ENCODE assay signal across 1 cellular context in the genomic region with DNA sequence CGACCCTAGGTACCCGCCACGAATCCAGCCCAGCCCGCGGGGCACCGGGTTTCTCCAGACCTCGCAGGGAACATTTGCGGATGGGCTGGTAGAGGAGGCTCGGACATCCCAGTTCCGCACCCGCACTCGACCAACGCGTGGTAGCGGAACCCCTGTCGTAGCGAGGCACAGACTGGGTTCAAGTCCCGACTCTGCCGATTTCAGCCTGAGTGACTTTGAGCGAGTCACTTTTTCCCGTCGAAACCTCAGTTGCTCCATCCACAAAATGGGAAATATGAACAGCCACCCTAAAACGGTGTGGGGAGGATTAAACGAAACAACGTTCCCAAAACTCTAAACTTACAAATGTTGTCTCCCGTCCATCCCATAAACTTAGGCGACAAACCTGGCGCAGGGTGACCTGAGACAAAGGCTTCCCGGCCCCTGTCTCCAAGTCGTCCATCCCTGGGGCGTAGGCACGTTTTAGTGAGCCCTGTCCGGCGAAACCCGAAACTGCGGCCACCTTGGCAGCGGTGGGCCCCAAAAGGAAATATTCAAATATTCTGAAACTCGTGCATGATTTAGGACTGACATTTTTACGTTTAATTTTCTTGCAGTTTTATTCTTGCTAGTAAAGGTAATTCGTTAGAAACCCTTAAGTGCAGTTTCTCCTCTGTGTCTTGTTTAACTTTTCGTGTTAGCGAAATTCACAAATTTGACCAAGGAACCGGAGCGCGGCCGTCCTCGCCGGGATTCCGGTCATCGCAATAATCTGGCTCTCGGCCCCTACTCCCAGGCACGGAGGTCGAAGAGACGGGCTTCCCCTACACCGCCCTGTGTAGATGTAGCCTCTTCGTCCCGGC.
A peak's percentile ranks its signal among the peaks of the same experiment; 100 is the strongest.
TF ChIP-seq lines count a peak whose summit lies in the region.

No MANE protein-coding gene starts in this region.

TF ChIP-seq in GM12878, 131 proteins besides CTCF, POLR2A, EP300 and RAD21 (continues in another document):
- TF ChIP-seq, protein P1, sequence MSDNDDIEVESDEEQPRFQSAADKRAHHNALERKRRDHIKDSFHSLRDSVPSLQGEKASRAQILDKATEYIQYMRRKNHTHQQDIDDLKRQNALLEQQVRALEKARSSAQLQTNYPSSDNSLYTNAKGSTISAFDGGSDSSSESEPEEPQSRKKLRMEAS (IDR thresholded peaks at IDR 0.05; ENCODE audit: low read depth, low read length) = no peak
- TF ChIP-seq, protein P2, sequence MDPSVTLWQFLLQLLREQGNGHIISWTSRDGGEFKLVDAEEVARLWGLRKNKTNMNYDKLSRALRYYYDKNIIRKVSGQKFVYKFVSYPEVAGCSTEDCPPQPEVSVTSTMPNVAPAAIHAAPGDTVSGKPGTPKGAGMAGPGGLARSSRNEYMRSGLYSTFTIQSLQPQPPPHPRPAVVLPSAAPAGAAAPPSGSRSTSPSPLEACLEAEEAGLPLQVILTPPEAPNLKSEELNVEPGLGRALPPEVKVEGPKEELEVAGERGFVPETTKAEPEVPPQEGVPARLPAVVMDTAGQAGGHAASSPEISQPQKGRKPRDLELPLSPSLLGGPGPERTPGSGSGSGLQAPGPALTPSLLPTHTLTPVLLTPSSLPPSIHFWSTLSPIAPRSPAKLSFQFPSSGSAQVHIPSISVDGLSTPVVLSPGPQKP (IDR thresholded peaks at IDR 0.05; ENCODE audit: low read depth, low read length) = no peak
- TF ChIP-seq, protein P3, sequence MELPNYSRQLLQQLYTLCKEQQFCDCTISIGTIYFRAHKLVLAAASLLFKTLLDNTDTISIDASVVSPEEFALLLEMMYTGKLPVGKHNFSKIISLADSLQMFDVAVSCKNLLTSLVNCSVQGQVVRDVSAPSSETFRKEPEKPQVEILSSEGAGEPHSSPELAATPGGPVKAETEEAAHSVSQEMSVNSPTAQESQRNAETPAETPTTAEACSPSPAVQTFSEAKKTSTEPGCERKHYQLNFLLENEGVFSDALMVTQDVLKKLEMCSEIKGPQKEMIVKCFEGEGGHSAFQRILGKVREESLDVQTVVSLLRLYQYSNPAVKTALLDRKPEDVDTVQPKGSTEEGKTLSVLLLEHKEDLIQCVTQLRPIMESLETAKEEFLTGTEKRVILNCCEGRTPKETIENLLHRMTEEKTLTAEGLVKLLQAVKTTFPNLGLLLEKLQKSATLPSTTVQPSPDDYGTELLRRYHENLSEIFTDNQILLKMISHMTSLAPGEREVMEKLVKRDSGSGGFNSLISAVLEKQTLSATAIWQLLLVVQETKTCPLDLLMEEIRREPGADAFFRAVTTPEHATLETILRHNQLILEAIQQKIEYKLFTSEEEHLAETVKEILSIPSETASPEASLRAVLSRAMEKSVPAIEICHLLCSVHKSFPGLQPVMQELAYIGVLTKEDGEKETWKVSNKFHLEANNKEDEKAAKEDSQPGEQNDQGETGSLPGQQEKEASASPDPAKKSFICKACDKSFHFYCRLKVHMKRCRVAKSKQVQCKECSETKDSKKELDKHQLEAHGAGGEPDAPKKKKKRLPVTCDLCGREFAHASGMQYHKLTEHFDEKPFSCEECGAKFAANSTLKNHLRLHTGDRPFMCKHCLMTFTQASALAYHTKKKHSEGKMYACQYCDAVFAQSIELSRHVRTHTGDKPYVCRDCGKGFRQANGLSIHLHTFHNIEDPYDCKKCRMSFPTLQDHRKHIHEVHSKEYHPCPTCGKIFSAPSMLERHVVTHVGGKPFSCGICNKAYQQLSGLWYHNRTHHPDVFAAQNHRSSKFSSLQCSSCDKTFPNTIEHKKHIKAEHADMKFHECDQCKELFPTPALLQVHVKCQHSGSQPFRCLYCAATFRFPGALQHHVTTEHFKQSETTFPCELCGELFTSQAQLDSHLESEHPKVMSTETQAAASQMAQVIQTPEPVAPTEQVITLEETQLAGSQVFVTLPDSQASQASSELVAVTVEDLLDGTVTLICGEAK (IDR thresholded peaks at IDR 0.05; ENCODE audit: borderline replicate concordance) = no peak
- TF ChIP-seq CBFB (IDR thresholded peaks at IDR 0.05; ENCODE audit: low read depth) = no peak; the same call in 1 of the 2 replicates
- no peak; the same call in 1 of the 2 replicates for TF ChIP-seq NFIC (IDR thresholded peaks at IDR 0.05; ENCODE audit: low read depth, low read length)
- TF ChIP-seq, protein P4, sequence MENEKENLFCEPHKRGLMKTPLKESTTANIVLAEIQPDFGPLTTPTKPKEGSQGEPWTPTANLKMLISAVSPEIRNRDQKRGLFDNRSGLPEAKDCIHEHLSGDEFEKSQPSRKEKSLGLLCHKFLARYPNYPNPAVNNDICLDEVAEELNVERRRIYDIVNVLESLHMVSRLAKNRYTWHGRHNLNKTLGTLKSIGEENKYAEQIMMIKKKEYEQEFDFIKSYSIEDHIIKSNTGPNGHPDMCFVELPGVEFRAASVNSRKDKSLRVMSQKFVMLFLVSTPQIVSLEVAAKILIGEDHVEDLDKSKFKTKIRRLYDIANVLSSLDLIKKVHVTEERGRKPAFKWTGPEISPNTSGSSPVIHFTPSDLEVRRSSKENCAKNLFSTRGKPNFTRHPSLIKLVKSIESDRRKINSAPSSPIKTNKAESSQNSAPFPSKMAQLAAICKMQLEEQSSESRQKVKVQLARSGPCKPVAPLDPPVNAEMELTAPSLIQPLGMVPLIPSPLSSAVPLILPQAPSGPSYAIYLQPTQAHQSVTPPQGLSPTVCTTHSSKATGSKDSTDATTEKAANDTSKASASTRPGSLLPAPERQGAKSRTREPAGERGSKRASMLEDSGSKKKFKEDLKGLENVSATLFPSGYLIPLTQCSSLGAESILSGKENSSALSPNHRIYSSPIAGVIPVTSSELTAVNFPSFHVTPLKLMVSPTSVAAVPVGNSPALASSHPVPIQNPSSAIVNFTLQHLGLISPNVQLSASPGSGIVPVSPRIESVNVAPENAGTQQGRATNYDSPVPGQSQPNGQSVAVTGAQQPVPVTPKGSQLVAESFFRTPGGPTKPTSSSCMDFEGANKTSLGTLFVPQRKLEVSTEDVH (IDR thresholded peaks at IDR 0.05; ENCODE audit: low read depth, partially characterized antibody) = no peak
- TF ChIP-seq, protein P5, sequence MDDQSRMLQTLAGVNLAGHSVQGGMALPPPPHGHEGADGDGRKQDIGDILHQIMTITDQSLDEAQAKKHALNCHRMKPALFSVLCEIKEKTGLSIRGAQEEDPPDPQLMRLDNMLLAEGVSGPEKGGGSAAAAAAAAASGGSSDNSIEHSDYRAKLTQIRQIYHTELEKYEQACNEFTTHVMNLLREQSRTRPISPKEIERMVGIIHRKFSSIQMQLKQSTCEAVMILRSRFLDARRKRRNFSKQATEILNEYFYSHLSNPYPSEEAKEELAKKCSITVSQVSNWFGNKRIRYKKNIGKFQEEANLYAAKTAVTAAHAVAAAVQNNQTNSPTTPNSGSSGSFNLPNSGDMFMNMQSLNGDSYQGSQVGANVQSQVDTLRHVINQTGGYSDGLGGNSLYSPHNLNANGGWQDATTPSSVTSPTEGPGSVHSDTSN (IDR thresholded peaks at IDR 0.05; ENCODE audit: insufficient replicate concordance, low read depth, low read length) = no peak
- TF ChIP-seq, protein P6, sequence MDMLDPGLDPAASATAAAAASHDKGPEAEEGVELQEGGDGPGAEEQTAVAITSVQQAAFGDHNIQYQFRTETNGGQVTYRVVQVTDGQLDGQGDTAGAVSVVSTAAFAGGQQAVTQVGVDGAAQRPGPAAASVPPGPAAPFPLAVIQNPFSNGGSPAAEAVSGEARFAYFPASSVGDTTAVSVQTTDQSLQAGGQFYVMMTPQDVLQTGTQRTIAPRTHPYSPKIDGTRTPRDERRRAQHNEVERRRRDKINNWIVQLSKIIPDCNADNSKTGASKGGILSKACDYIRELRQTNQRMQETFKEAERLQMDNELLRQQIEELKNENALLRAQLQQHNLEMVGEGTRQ (IDR thresholded peaks at IDR 0.05; ENCODE audit: borderline replicate concordance, low read depth, low read length) = no peak
- no peak for TF ChIP-seq BACH1 (IDR thresholded peaks at IDR 0.05; ENCODE audit: borderline replicate concordance)
- TF ChIP-seq IKZF1 (conservative IDR thresholded peaks at IDR 0.05) = no peak
- peak; percentile 82; the same call in 1 of the 2 replicates for TF ChIP-seq MTA3 (IDR thresholded peaks at IDR 0.05; ENCODE audit: borderline replicate concordance, low read length)
- no peak for TF ChIP-seq ZNF384 (IDR thresholded peaks at IDR 0.05; ENCODE audit: borderline replicate concordance, low read depth, low read length)
- no peak for TF ChIP-seq NFYA (IDR thresholded peaks at IDR 0.05; ENCODE audit: borderline replicate concordance, low read depth, low read length)
- TF ChIP-seq, protein P7, sequence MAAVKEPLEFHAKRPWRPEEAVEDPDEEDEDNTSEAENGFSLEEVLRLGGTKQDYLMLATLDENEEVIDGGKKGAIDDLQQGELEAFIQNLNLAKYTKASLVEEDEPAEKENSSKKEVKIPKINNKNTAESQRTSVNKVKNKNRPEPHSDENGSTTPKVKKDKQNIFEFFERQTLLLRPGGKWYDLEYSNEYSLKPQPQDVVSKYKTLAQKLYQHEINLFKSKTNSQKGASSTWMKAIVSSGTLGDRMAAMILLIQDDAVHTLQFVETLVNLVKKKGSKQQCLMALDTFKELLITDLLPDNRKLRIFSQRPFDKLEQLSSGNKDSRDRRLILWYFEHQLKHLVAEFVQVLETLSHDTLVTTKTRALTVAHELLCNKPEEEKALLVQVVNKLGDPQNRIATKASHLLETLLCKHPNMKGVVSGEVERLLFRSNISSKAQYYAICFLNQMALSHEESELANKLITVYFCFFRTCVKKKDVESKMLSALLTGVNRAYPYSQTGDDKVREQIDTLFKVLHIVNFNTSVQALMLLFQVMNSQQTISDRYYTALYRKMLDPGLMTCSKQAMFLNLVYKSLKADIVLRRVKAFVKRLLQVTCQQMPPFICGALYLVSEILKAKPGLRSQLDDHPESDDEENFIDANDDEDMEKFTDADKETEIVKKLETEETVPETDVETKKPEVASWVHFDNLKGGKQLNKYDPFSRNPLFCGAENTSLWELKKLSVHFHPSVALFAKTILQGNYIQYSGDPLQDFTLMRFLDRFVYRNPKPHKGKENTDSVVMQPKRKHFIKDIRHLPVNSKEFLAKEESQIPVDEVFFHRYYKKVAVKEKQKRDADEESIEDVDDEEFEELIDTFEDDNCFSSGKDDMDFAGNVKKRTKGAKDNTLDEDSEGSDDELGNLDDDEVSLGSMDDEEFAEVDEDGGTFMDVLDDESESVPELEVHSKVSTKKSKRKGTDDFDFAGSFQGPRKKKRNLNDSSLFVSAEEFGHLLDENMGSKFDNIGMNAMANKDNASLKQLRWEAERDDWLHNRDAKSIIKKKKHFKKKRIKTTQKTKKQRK (IDR thresholded peaks at IDR 0.05; ENCODE audit: low read depth, low read length) = no peak
- TF ChIP-seq, protein P8, sequence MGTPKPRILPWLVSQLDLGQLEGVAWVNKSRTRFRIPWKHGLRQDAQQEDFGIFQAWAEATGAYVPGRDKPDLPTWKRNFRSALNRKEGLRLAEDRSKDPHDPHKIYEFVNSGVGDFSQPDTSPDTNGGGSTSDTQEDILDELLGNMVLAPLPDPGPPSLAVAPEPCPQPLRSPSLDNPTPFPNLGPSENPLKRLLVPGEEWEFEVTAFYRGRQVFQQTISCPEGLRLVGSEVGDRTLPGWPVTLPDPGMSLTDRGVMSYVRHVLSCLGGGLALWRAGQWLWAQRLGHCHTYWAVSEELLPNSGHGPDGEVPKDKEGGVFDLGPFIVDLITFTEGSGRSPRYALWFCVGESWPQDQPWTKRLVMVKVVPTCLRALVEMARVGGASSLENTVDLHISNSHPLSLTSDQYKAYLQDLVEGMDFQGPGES (IDR thresholded peaks at IDR 0.05) = no peak
- TF ChIP-seq, protein P9, sequence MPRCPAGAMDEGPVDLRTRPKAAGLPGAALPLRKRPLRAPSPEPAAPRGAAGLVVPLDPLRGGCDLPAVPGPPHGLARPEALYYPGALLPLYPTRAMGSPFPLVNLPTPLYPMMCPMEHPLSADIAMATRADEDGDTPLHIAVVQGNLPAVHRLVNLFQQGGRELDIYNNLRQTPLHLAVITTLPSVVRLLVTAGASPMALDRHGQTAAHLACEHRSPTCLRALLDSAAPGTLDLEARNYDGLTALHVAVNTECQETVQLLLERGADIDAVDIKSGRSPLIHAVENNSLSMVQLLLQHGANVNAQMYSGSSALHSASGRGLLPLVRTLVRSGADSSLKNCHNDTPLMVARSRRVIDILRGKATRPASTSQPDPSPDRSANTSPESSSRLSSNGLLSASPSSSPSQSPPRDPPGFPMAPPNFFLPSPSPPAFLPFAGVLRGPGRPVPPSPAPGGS (IDR thresholded peaks at IDR 0.05; ENCODE audit: borderline replicate concordance, insufficient read depth, low read depth, low read length, poor library complexity, severe bottlenecking) = no peak
- TF ChIP-seq, protein P10, sequence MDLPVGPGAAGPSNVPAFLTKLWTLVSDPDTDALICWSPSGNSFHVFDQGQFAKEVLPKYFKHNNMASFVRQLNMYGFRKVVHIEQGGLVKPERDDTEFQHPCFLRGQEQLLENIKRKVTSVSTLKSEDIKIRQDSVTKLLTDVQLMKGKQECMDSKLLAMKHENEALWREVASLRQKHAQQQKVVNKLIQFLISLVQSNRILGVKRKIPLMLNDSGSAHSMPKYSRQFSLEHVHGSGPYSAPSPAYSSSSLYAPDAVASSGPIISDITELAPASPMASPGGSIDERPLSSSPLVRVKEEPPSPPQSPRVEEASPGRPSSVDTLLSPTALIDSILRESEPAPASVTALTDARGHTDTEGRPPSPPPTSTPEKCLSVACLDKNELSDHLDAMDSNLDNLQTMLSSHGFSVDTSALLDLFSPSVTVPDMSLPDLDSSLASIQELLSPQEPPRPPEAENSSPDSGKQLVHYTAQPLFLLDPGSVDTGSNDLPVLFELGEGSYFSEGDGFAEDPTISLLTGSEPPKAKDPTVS (IDR thresholded peaks at IDR 0.05; ENCODE audit: low read depth, low read length) = no peak
- TF ChIP-seq STAT3 (IDR thresholded peaks at IDR 0.05; ENCODE audit: low read depth, low read length) = no peak
- no peak for TF ChIP-seq CBX3 (IDR thresholded peaks at IDR 0.05; ENCODE audit: borderline replicate concordance, low read depth)
- TF ChIP-seq ETV6 (conservative IDR thresholded peaks at IDR 0.05 in 1 of 2, IDR thresholded peaks at IDR 0.05 in 1 of 2; ENCODE audit: borderline replicate concordance in 1 of 2, low read depth in 1 of 2) = no peak
- TF ChIP-seq NR2C1 (IDR thresholded peaks at IDR 0.05) = no peak
- TF ChIP-seq ZNF274 (IDR thresholded peaks at IDR 0.05; ENCODE audit: insufficient read depth, insufficient read length) = no peak
- TF ChIP-seq CHD1 (IDR thresholded peaks at IDR 0.05; ENCODE audit: low read depth, low read length) = no peak; the same call in 1 of the 2 replicates
- TF ChIP-seq RUNX3 (IDR thresholded peaks at IDR 0.05; ENCODE audit: low read length) = peak; percentile 40; the same call in 1 of the 2 replicates
- TF ChIP-seq MTA2 (IDR thresholded peaks at IDR 0.05; ENCODE audit: low read depth) = no peak
